Comparison of ENCODE assay signal across 9 cellular contexts in genomic region chr10:17444062-17444714, GRCh38. TPM values are rescaled to one million over a fixed set of nuclear protein-coding genes. Genes with fewer than 3 reads are reported as not detected.
DNase-seq lines count a peak whose midpoint lies in the region; ATAC-seq and TF ChIP-seq lines count a peak whose summit lies in the region.
"Had no signal": no experiment of that assay in that cellular context is flagged by ENCODE, and none has a peak within 500 bp of the region (broad histone marks: within the 10 kb centered on the region; RNA-seq: fewer than 3 reads in every experiment).

No MANE protein-coding gene starts in this region.

- ATAC-seq in GM18502 (IDR thresholded peaks at IDR 0.05; ENCODE audit: poor library complexity, unreplicated experiment) (peak; percentile 96), GM19467 (IDR thresholded peaks at IDR 0.05; ENCODE audit: unreplicated experiment) (peak; percentile 74), HG03196 (IDR thresholded peaks at IDR 0.05; ENCODE audit: unreplicated experiment) (peak; percentile 87)

- peaks cover 23% of the 10 kb centered on the region for H3K27me3 ChIP-seq in BE2C

- no peak overlapping the region for H3K4me3 ChIP-seq in BE2C (ENCODE audit: low read depth, low read length)
- H3K4me3 ChIP-seq: MG63 had no signal

- H3K36me3 ChIP-seq in BE2C: no peaks in the 10 kb centered on the region
- H3K36me3 ChIP-seq: MG63 had no signal

- H3K4me1 ChIP-seq in BE2C: no peaks in the 10 kb centered on the region

- no peaks in the 10 kb centered on the region for H3K9me3 ChIP-seq in BE2C

- peak; percentile 46 for DNase-seq in dermis blood vessel endothelial cell
- DNase-seq in NCI-H2227 (lab: John Stamatoyannopoulos, UW; ENCODE audit: unreplicated experiment): no peak
- no peak for DNase-seq in activated effector memory CD4-positive, alpha-beta T cell treated with anti-CD3 and anti-CD28 coated beads, Interleukin-2, amount 50 U/mL, for 16 hours
- DNase-seq in BE2C: no peak
- no peak for DNase-seq in RPMI8226
- DNase-seq: MG63 had no signal

- TF ChIP-seq CTCF in BE2C (IDR thresholded peaks at IDR 0.05; ENCODE audit: low read depth, low read length): no peak

RNA-seq across cellular contexts. Expression of gene ST8SIA6, which starts 10.2 kb away (rescaled TPM):
- total RNA-seq in dermis blood vessel endothelial cell: 0.34 and 2.3 TPM in 2 replicates
- not detected for polyA plus RNA-seq in BE2C (2012; ENCODE audit: insufficient read depth, insufficient read length, low read depth)
